In the genomic region with DNA sequence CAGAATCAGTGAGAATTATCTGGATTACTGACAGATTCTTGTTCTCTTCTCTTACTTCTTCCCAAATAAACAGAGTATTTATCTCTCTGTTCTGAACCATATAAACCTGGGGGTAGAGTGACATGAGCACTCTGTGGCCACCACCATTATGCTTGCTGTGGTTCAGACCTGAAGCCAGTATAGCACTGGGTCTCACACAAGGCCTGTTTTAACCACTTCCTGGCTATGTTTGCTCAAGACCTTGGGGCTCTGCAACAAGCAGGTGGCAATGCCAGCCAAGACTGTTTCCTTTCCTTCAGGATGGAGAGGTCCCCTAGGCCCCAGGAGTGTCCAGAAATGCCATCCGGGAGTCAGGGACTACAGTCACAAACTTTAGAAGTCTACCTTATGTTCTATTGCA, we compare ENCODE assay signal across 21 cellular contexts. TPM values are rescaled to one million over a fixed set of nuclear protein-coding genes. Genes with fewer than 3 reads are reported as not detected.
A peak's percentile ranks its signal among the peaks of the same experiment; 100 is the strongest.
DNase-seq lines count a peak whose midpoint lies in the region; ATAC-seq lines count a peak whose summit lies in the region.
"Had no signal": no experiment of that assay in that cellular context is flagged by ENCODE, and none has a peak within 500 bp of the region (broad histone marks: within the 10 kb centered on the region; RNA-seq: fewer than 3 reads in every experiment).

No MANE protein-coding gene starts in this region.

- no peaks in the 10 kb centered on the region for H3K27me3 Mint-ChIP-seq in activated CD8-positive, alpha-beta memory T cell treated with anti-CD3 and anti-CD28 coated beads, Interleukin-2, amount 10 ng/mL, durations not matched to agents 7 days and 5 days
- H3K27me3 Mint-ChIP-seq in natural killer cell treated with Interleukin-12 subunit alpha and Interleukin-12 subunit beta and Interleukin-15 and Interleukin-18, amount 100 ng/mL, for 72 hours: peaks cover 0 to 16% of the 10 kb centered on the region in 2 donors
- H3K27me3 Mint-ChIP-seq: CD4-positive, CD25-positive, alpha-beta regulatory T cell had no signal

- peaks cover 7% of the 10 kb centered on the region for H3K4me1 Mint-ChIP-seq in activated CD8-positive, alpha-beta memory T cell treated with anti-CD3 and anti-CD28 coated beads, Interleukin-2, amount 10 ng/mL, durations not matched to agents 7 days and 5 days
- H3K4me1 Mint-ChIP-seq in natural killer cell treated with Interleukin-12 subunit alpha and Interleukin-12 subunit beta and Interleukin-15 and Interleukin-18, amount 100 ng/mL, for 72 hours (ENCODE audit: low read depth in 2 of 2): peaks cover 7% of the 10 kb centered on the region in 2 donors
- H3K4me1 Mint-ChIP-seq: CD4-positive, CD25-positive, alpha-beta regulatory T cell had no signal

- ATAC-seq in activated CD8-positive, alpha-beta memory T cell treated with anti-CD3 and anti-CD28 coated beads, Interleukin-2, amount 10 ng/mL, durations not matched to agents 7 days and 5 days: no peak
- ATAC-seq in HG03175 (IDR thresholded peaks at IDR 0.05; ENCODE audit: unreplicated experiment): peak; percentile 42
- ATAC-seq in natural killer cell treated with Interleukin-12 subunit alpha and Interleukin-12 subunit beta and Interleukin-15 and Interleukin-18, amount 100 ng/mL, for 72 hours: peak; percentile 61 to 74
- no peak for ATAC-seq in GM21619 (IDR thresholded peaks at IDR 0.05; ENCODE audit: unreplicated experiment)
- ATAC-seq: Right ventricle myocardium inferior, SK-N-SH treated with all-trans-retinoic acid at 6 μM for 48 hours had no signal

- DNase-seq in activated CD8-positive, alpha-beta memory T cell treated with anti-CD3 and anti-CD28 coated beads, Interleukin-2, amount 10 ng/mL, durations not matched to agents 7 days and 5 days: peak; percentile 41
- no peak for DNase-seq in activated CD8-positive, alpha-beta memory T cell treated with anti-CD3 and anti-CD28 coated beads, Interleukin-2, amount 50 U/mL, for 48 hours
- DNase-seq in MV-4-11 (lab: John Stamatoyannopoulos, UW) (peak; percentile 23), EL (no peak), KG1 (lab: John Stamatoyannopoulos, UW) (no peak)
- DNase-seq in natural killer cell treated with Interleukin-12 subunit alpha and Interleukin-12 subunit beta and Interleukin-15 and Interleukin-18, amount 100 ng/mL, for 72 hours (ENCODE audit: low spot score): no peak
- DNase-seq: NCI-H1105, NCI-H1436 treated with DMSO at 0.1 percent for 48 hours, NCI-H187 treated with DMSO at 0.1 percent for 48 hours, NCI-H2107, NCI-H524, NCI-H748 treated with DMSO at 0.1 percent for 48 hours, PC-9, SJCRH30 had no signal

- CTCF ChIA-PET in activated CD8-positive, alpha-beta memory T cell treated with anti-CD3 and anti-CD28 coated beads, Interleukin-2, amount 10 ng/mL, durations not matched to agents 7 days and 5 days (lab: Charles Lee): no interaction called here

- H3K36me3 Mint-ChIP-seq in activated CD8-positive, alpha-beta memory T cell treated with anti-CD3 and anti-CD28 coated beads, Interleukin-2, amount 10 ng/mL, durations not matched to agents 7 days and 5 days: peaks cover 2% of the 10 kb centered on the region
- H3K36me3 Mint-ChIP-seq in natural killer cell treated with Interleukin-12 subunit alpha and Interleukin-12 subunit beta and Interleukin-15 and Interleukin-18, amount 100 ng/mL, for 72 hours: no peaks in the 10 kb centered on the region
- H3K36me3 Mint-ChIP-seq: CD4-positive, CD25-positive, alpha-beta regulatory T cell had no signal

- no peak overlapping the region for H3K27ac Mint-ChIP-seq in activated CD8-positive, alpha-beta memory T cell treated with anti-CD3 and anti-CD28 coated beads, Interleukin-2, amount 10 ng/mL, durations not matched to agents 7 days and 5 days
- H3K27ac Mint-ChIP-seq in natural killer cell treated with Interleukin-12 subunit alpha and Interleukin-12 subunit beta and Interleukin-15 and Interleukin-18, amount 100 ng/mL, for 72 hours: no peak overlapping the region
- H3K27ac Mint-ChIP-seq: CD4-positive, CD25-positive, alpha-beta regulatory T cell had no signal

- no peak overlapping the region for H3K4me3 Mint-ChIP-seq in activated CD8-positive, alpha-beta memory T cell treated with anti-CD3 and anti-CD28 coated beads, Interleukin-2, amount 10 ng/mL, durations not matched to agents 7 days and 5 days
- no peak overlapping the region for H3K4me3 Mint-ChIP-seq in natural killer cell treated with Interleukin-12 subunit alpha and Interleukin-12 subunit beta and Interleukin-15 and Interleukin-18, amount 100 ng/mL, for 72 hours
- H3K4me3 Mint-ChIP-seq: CD4-positive, CD25-positive, alpha-beta regulatory T cell had no signal

- no peaks in the 10 kb centered on the region for H3K9me3 Mint-ChIP-seq in activated CD8-positive, alpha-beta memory T cell treated with anti-CD3 and anti-CD28 coated beads, Interleukin-2, amount 10 ng/mL, durations not matched to agents 7 days and 5 days (ENCODE audit: low read depth)
- H3K9me3 Mint-ChIP-seq in natural killer cell treated with Interleukin-12 subunit alpha and Interleukin-12 subunit beta and Interleukin-15 and Interleukin-18, amount 100 ng/mL, for 72 hours: no peaks in the 10 kb centered on the region

RNA-seq across cellular contexts. Expression of gene HEPH, which starts 21.7 kb away (rescaled TPM):
- total RNA-seq in activated CD8-positive, alpha-beta memory T cell treated with anti-CD3 and anti-CD28 coated beads, Interleukin-2, amount 10 ng/mL, durations not matched to agents 7 days and 5 days: not detected
- total RNA-seq in natural killer cell treated with Interleukin-12 subunit alpha and Interleukin-12 subunit beta and Interleukin-15 and Interleukin-18, amount 100 ng/mL, for 72 hours: not detected
- total RNA-seq: CD4-positive, CD25-positive, alpha-beta regulatory T cell; Daoy; PC-9; RPMI7951 had no signal

Comparison
In these comparisons a context has a peak if more than half of its experiments do, and no peak if none do; other contexts are left out.
1. DNase-seq: peak in activated CD8-positive, alpha-beta memory T cell treated with anti-CD3 and anti-CD28 coated beads, Interleukin-2, amount 10 ng/mL, durations not matched to agents 7 days and 5 days (single experiment) and MV-4-11 (single experiment); none in activated CD8-positive, alpha-beta memory T cell treated with anti-CD3 and anti-CD28 coated beads, Interleukin-2, amount 50 U/mL, for 48 hours (single experiment), natural killer cell treated with Interleukin-12 subunit alpha and Interleukin-12 subunit beta and Interleukin-15 and Interleukin-18, amount 100 ng/mL, for 72 hours (single experiment), EL (single experiment) and KG1 (single experiment).
2. ATAC-seq: peak in HG03175 (single experiment) and natural killer cell treated with Interleukin-12 subunit alpha and Interleukin-12 subunit beta and Interleukin-15 and Interleukin-18, amount 100 ng/mL, for 72 hours (2 of 2); none in activated CD8-positive, alpha-beta memory T cell treated with anti-CD3 and anti-CD28 coated beads, Interleukin-2, amount 10 ng/mL, durations not matched to agents 7 days and 5 days (single experiment) and GM21619 (single experiment).